ENCODE assay signal across 17 cellular contexts in genomic region chr22:19998232-19998951, GRCh38. TPM values are rescaled to one million over a fixed set of nuclear protein-coding genes. Genes with fewer than 3 reads are reported as not detected.
A peak's percentile ranks its signal among the peaks of the same experiment; 100 is the strongest.
DNase-seq lines count a peak whose midpoint lies in the region; ATAC-seq and TF ChIP-seq lines count a peak whose summit lies in the region.
"Had no signal": no experiment of that assay in that cellular context is flagged by ENCODE, and none has a peak within 500 bp of the region (broad histone marks: within the 10 kb centered on the region; RNA-seq: fewer than 3 reads in every experiment).

No MANE protein-coding gene starts in this region.

- TF ChIP-seq CTCF in left ventricle myocardium inferior (IDR thresholded peaks at IDR 0.05; ENCODE audit: borderline replicate concordance): no peak
- TF ChIP-seq CTCF in neural cell (IDR thresholded peaks at IDR 0.05; ENCODE audit: poor library complexity, severe bottlenecking): no peak

- no peak overlapping the region for H3K4me3 ChIP-seq in left ventricle myocardium inferior
- H3K4me3 ChIP-seq in ectodermal cell (ENCODE audit: insufficient read depth, low read depth, low read length): no peak overlapping the region
- H3K4me3 ChIP-seq in neural cell (ENCODE audit: low read length): peak overlapping the region; percentile 7
- H3K4me3 ChIP-seq in aorta (ENCODE audit: low read length in 2 of 2): no peak overlapping the region
- H3K4me3 ChIP-seq: GM12878, stomach had no signal

- no peak overlapping the region for H3K4me2 ChIP-seq in neural cell (ENCODE audit: low read length)

- no peak for TF ChIP-seq EP300 in neural cell (conservative IDR thresholded peaks at IDR 0.05; ENCODE audit: poor library complexity, severe bottlenecking)

- H3K9ac ChIP-seq in neural cell (ENCODE audit: low read length): peak overlapping the region; percentile 26

- intact Hi-C loops in left ventricle myocardium inferior (cut with micrococcal nuclease) (no loop called here), cardiac septum (cut with DNase I) (no loop called here), aorta (cut with DNase I) (no loop called here)

- no peak for DNase-seq in left ventricle myocardium inferior
- no peak for DNase-seq in cardiac septum (ENCODE audit: low spot score)
- peak; percentile 44 to 69 for DNase-seq in aorta
- no peak for DNase-seq in C1 segment of cervical spinal cord (lab: John Stamatoyannopoulos, UW)
- DNase-seq in activated CD8-positive, alpha-beta memory T cell treated with anti-CD3 and anti-CD28 coated beads, Interleukin-2, amount 50 U/mL, for 48 hours: no peak
- no peak for DNase-seq in NCI-H2081 treated with DMSO at 0.1 percent for 48 hours (lab: John Stamatoyannopoulos, UW)
- DNase-seq: ACHN; activated CD4-positive, alpha-beta memory T cell treated with anti-CD3 and anti-CD28 coated beads for 36 hours; central memory CD4-positive, alpha-beta T cell; foreskin melanocyte; naive B cell; NCI-H82; stomach; SW 1271 had no signal

- no peaks in the 10 kb centered on the region for H3F3A ChIP-seq in neural cell (ENCODE audit: insufficient read depth, low read length, poor library complexity, severe bottlenecking)

- no peak for TF ChIP-seq RAD21 in neural cell (conservative IDR thresholded peaks at IDR 0.05)

- no peaks in the 10 kb centered on the region for H3K9me2 ChIP-seq in neural cell (ENCODE audit: insufficient read depth, low read length)

- H3K27me3 ChIP-seq in left ventricle myocardium inferior (ENCODE audit: low read depth) (no peaks in the 10 kb centered on the region), ectodermal cell (ENCODE audit: control insufficient read depth, insufficient read depth, low read length, poor library complexity, severe bottlenecking) (no peaks in the 10 kb centered on the region), neural cell (ENCODE audit: insufficient read depth, low read depth, low read length) (no peaks in the 10 kb centered on the region), aorta (ENCODE audit: control insufficient read depth in 1 of 2, insufficient read depth in 2 of 2, low read length in 1 of 2) (no peaks in the 10 kb centered on the region)
- H3K27me3 ChIP-seq: stomach had no signal

- no peaks in the 10 kb centered on the region for H3K79me2 ChIP-seq in neural cell (replicated peaks; ENCODE audit: insufficient read depth, low read length)

- no peak for ATAC-seq in aorta (ENCODE audit: low FRiP score)
- ATAC-seq: GM12878 had no signal

- H4K20me1 ChIP-seq in neural cell (ENCODE audit: insufficient read depth): no peaks in the 10 kb centered on the region

- H3K36me3 ChIP-seq in left ventricle myocardium inferior (no peaks in the 10 kb centered on the region), ectodermal cell (ENCODE audit: control insufficient read depth, insufficient read depth, low read length) (no peaks in the 10 kb centered on the region), neural cell (ENCODE audit: insufficient read depth, low read length) (no peaks in the 10 kb centered on the region), aorta (ENCODE audit: control insufficient read depth in 1 of 2, insufficient read depth in 2 of 2, low read length in 1 of 2) (no peaks in the 10 kb centered on the region)
- H3K36me3 ChIP-seq: stomach had no signal

- H3K27ac ChIP-seq in left ventricle myocardium inferior (replicated peaks): peak overlapping the region; percentile 81
- H3K27ac ChIP-seq in ectodermal cell (ENCODE audit: insufficient read depth, low read depth, low read length, poor library complexity, severe bottlenecking): peak overlapping the region; percentile 69
- H3K27ac ChIP-seq in neural cell (ENCODE audit: low read length): no peak overlapping the region
- H3K27ac ChIP-seq in aorta (ENCODE audit: low read depth in 1 of 2, low read length in 2 of 2): no peak overlapping the region

- H3K9me3 ChIP-seq in left ventricle myocardium inferior (replicated peaks) (peaks cover 8% of the 10 kb centered on the region), ectodermal cell (ENCODE audit: control insufficient read depth, low read length) (no peaks in the 10 kb centered on the region), neural cell (ENCODE audit: low read length) (no peaks in the 10 kb centered on the region), aorta (ENCODE audit: control insufficient read depth, low read length) (no peaks in the 10 kb centered on the region)
- H3K9me3 ChIP-seq: stomach had no signal

- H3K4me1 ChIP-seq in left ventricle myocardium inferior (peaks cover 66% of the 10 kb centered on the region), ectodermal cell (ENCODE audit: control insufficient read depth, insufficient read depth, low read length) (peaks cover 51% of the 10 kb centered on the region), aorta (ENCODE audit: control insufficient read depth in 1 of 2, insufficient read depth in 2 of 2, low read length in 2 of 2) (no peaks in the 10 kb centered on the region)

- 37 to 43% methylated on average over 16 of the region's 16 CpGs for WGBS in ectodermal cell, 2 experiments
- 55 to 59% methylated on average over 16 of the region's 16 CpGs for WGBS in aorta, 2 donors

- no peak overlapping the region for H2AFZ ChIP-seq in neural cell (ENCODE audit: low read depth, low read length)

TF ChIP-seq in neural cell, 6 proteins besides CTCF, POLR2A, EP300 and RAD21:
- TF ChIP-seq EZH2 (IDR thresholded peaks at IDR 0.05; ENCODE audit: borderline replicate concordance, insufficient read depth, low read length, poor library complexity, severe bottlenecking) (no peak), POLR2AphosphoS5 (IDR thresholded peaks at IDR 0.05) (peak; percentile 24)

RNA-seq across cellular contexts. Expression of gene ARVCF, which starts 18.2 kb away (rescaled TPM):
- total RNA-seq in left ventricle myocardium inferior (25.4 TPM), cardiac septum (46.8 TPM), aorta (10 to 100 TPM; 59.7 to 64.4 TPM)
- 60.2 TPM for polyA plus RNA-seq in ectodermal cell (2013, experiment 1 of 4)
- polyA plus RNA-seq in ectodermal cell (2013, experiment 2 of 4): 67.2 TPM
- 58.3 TPM for polyA plus RNA-seq in ectodermal cell (2013, experiment 3 of 4)
- polyA plus RNA-seq in ectodermal cell (2013, experiment 4 of 4): 64.5 TPM
- polyA plus RNA-seq in neural cell (112 and 134 TPM in 2 replicates), aorta (100 to 1,000 TPM in 1 of 2 donors, 10 to 100 TPM in 1; 15.4 to 102 TPM)
- polyA minus RNA-seq in neural cell: 89.7 and 109 TPM in 2 replicates

RNA-seq across cellular contexts. Expression of gene TANGO2, which starts 22.5 kb away (rescaled TPM):
- total RNA-seq in left ventricle myocardium inferior (71.7 TPM), cardiac septum (84.5 TPM), aorta (10 to 100 TPM; 35.2 to 45.3 TPM)
- 8.1 TPM for polyA plus RNA-seq in ectodermal cell (2013, experiment 1 of 4)
- polyA plus RNA-seq in ectodermal cell (2013, experiment 2 of 4): 8.6 TPM
- 8.0 TPM for polyA plus RNA-seq in ectodermal cell (2013, experiment 3 of 4)
- polyA plus RNA-seq in ectodermal cell (2013, experiment 4 of 4): 7.1 TPM
- polyA plus RNA-seq in neural cell (12.7 and 15.4 TPM in 2 replicates), aorta (10 to 100 TPM; 24.8 to 38.0 TPM)
- polyA minus RNA-seq in neural cell: 14.0 and 14.1 TPM in 2 replicates

RNA-seq across cellular contexts. Expression of gene TXNRD2, which starts 56.8 kb away (rescaled TPM):
- total RNA-seq in left ventricle myocardium inferior (35.2 TPM), cardiac septum (33.3 TPM), aorta (10 to 100 TPM; 21.0 to 29.5 TPM)
- 15.0 TPM for polyA plus RNA-seq in ectodermal cell (2013, experiment 1 of 4)
- polyA plus RNA-seq in ectodermal cell (2013, experiment 2 of 4): 14.1 TPM
- 10.4 TPM for polyA plus RNA-seq in ectodermal cell (2013, experiment 3 of 4)
- polyA plus RNA-seq in ectodermal cell (2013, experiment 4 of 4): 10.3 TPM
- polyA plus RNA-seq in neural cell (3.5 and 4.1 TPM in 2 replicates), aorta (10 to 100 TPM; 13.3 to 59.0 TPM)
- polyA minus RNA-seq in neural cell: 2.7 and 4.4 TPM in 2 replicates

RNA-seq across cellular contexts. Expression of gene COMT, which starts 56.8 kb away (rescaled TPM):
- total RNA-seq in left ventricle myocardium inferior: 81.5 TPM
- total RNA-seq in cardiac septum: 97.1 TPM
- 37.0 TPM for polyA plus RNA-seq in ectodermal cell (2013, experiment 1 of 4)
- polyA plus RNA-seq in ectodermal cell (2013, experiment 2 of 4): 37.0 TPM
- polyA plus RNA-seq in ectodermal cell (2013, experiment 3 of 4): 53.6 TPM
- polyA plus RNA-seq in ectodermal cell (2013, experiment 4 of 4): 59.7 TPM
- polyA plus RNA-seq in neural cell: 14.2 and 27.6 TPM in 2 replicates
- 7.1 and 8.7 TPM in 2 replicates for polyA minus RNA-seq in neural cell
- total RNA-seq in aorta: 100 to 1,000 TPM; 101 to 111 TPM
- polyA plus RNA-seq in aorta: 100 to 1,000 TPM in 1 of 2 donors, 10 to 100 TPM in 1; 96.7 to 176 TPM

Comparison
In these comparisons a context has a peak if more than half of its experiments do, and no peak if none do; other contexts are left out.
1. DNase-seq: peak in aorta (2 of 2); none in left ventricle myocardium inferior (single experiment), cardiac septum (single experiment), C1 segment of cervical spinal cord (0 of 14), activated CD8-positive, alpha-beta memory T cell treated with anti-CD3 and anti-CD28 coated beads, Interleukin-2, amount 50 U/mL, for 48 hours (single experiment) and NCI-H2081 treated with DMSO at 0.1 percent for 48 hours (single experiment).
2. H3K27ac ChIP-seq: peak in left ventricle myocardium inferior (single experiment) and ectodermal cell (single experiment); none in neural cell (single experiment) and aorta (0 of 2).